In genomic region chr15:66952756-66953522, GRCh38 we compare ENCODE assay signal across 15 cellular contexts.
"Had no signal": no experiment of that assay in that cellular context is flagged by ENCODE, and none has a peak within 500 bp of the region (broad histone marks: within the 10 kb centered on the region; RNA-seq: fewer than 3 reads in every experiment).

No MANE protein-coding gene starts in this region.

- H3K27ac ChIP-seq: psoas muscle, transverse colon had no signal

- H3K36me3 Mint-ChIP-seq: immature natural killer cell; naive thymus-derived CD8-positive, alpha-beta T cell had no signal

- H3K9me3 ChIP-seq: mucosa of descending colon, transverse colon had no signal

- H3K36me3 ChIP-seq: transverse colon had no signal

- H3K4me1 ChIP-seq: transverse colon had no signal

- H3K27ac Mint-ChIP-seq: activated naive CD8-positive, alpha-beta T cell treated with anti-CD3 and anti-CD28 coated beads, Interleukin-2, amount 50 U/mL, for 24 hours; immature natural killer cell; naive thymus-derived CD8-positive, alpha-beta T cell had no signal

- ATAC-seq: activated naive CD8-positive, alpha-beta T cell treated with anti-CD3 and anti-CD28 coated beads, Interleukin-2, amount 50 U/mL, for 24 hours; activated T-cell treated with anti-CD3 and anti-CD28 coated beads, Interleukin-2, amount 50 U/mL, for 4 hours; esophagus mucosa; mucosa of descending colon; naive thymus-derived CD8-positive, alpha-beta T cell; psoas muscle had no signal

- DNase-seq: activated CD4-positive, alpha-beta T cell treated with anti-CD3 and anti-CD28 coated beads, Interleukin-2, amount 50 U/mL, for 4 hours; activated gamma-delta T cell treated with Interleukin-2 at 50 U/mL for 16 hours; activated naive CD8-positive, alpha-beta T cell treated with anti-CD3 and anti-CD28 coated beads, Interleukin-2, amount 50 U/mL, for 24 hours; activated T-cell treated with anti-CD3 and anti-CD28 coated beads, Interleukin-2, amount 50 U/mL, for 4 hours; foreskin fibroblast; immature natural killer cell; mucosa of descending colon; naive thymus-derived CD8-positive, alpha-beta T cell; nucleus accumbens; psoas muscle; stimulated activated CD4-positive, alpha-beta T cell treated with anti-CD3 and anti-CD28 coated beads, Interleukin-12 subunit alpha, Interleukin-12 subunit beta, amount 100 ng/mL, for 4 hours; stimulated activated naive CD4-positive, alpha-beta T cell; substantia nigra; transverse colon had no signal

- H3K9me3 Mint-ChIP-seq: activated naive CD8-positive, alpha-beta T cell treated with anti-CD3 and anti-CD28 coated beads, Interleukin-2, amount 50 U/mL, for 24 hours; activated T-cell treated with anti-CD3 and anti-CD28 coated beads, Interleukin-2, amount 50 U/mL, for 4 hours; immature natural killer cell; naive thymus-derived CD8-positive, alpha-beta T cell had no signal

- H3K4me3 ChIP-seq: mucosa of descending colon, psoas muscle, transverse colon had no signal

- H3K27me3 ChIP-seq: transverse colon had no signal

- H3K4me3 Mint-ChIP-seq: activated naive CD8-positive, alpha-beta T cell treated with anti-CD3 and anti-CD28 coated beads, Interleukin-2, amount 50 U/mL, for 24 hours; activated T-cell treated with anti-CD3 and anti-CD28 coated beads, Interleukin-2, amount 50 U/mL, for 4 hours; immature natural killer cell; naive thymus-derived CD8-positive, alpha-beta T cell had no signal

- H3K27me3 Mint-ChIP-seq: naive thymus-derived CD8-positive, alpha-beta T cell had no signal
